Comparison of ENCODE assay signal across 16 cellular contexts in the genomic region with DNA sequence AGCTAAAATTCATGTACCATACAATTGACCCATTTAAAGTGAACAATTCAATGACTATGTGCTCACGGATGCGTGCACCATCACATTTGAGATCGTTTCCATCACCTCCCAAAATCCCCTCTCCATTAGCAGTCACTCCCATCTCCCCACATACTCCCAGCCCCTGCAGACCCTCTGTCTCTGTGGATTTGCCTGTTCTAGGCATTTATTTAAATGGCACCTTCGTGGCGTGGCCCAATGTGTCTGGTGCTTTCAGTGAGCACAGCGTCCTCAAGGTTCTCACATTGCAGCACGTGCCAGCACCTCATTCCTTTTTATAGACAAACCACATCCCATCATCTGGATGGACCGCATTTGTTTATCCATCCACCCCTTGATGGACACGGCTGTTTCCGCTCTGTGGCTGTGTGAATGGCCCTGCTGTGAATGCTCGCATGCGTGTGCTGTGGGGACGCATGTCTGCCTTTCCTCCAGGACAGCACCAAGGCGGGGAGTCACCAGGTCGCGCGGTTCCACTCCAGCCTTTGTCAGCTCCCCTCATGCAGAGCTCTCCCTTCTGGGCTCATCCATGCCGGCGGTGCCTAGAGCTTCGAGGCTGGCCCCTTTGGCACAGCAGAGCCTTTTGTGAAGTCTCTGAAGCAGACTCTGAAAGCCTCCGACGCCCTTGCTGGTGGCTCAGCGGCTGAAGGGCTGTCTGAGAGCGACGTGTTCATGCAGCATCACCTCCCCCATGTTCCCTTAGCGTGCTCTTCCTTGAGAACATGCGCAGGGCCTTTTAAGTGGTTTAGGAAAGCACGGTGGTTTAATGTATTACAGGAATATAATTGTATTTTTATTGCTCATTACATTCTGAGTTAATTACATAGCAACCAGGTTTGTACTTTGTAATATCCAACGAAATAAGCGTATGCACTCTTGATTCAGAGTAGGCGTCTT.
A peak's percentile ranks its signal among the peaks of the same experiment; 100 is the strongest.
DNase-seq lines count a peak whose midpoint lies in the region; ATAC-seq and TF ChIP-seq lines count a peak whose summit lies in the region.
"Had no signal": no experiment of that assay in that cellular context is flagged by ENCODE, and none has a peak within 500 bp of the region (broad histone marks: within the 10 kb centered on the region; RNA-seq: fewer than 3 reads in every experiment).

No MANE protein-coding gene starts in this region.

- no peaks in the 10 kb centered on the region for H3K9me3 Mint-ChIP-seq in osteocyte (ENCODE audit: unreplicated experiment)
- no peaks in the 10 kb centered on the region for H3K9me3 Mint-ChIP-seq in activated CD8-positive, alpha-beta T cell treated with anti-CD3 and anti-CD28 coated beads for 36 hours

- no peak overlapping the region for H3K27ac ChIP-seq in colonic mucosa
- H3K27ac ChIP-seq: GM23248, left ventricle myocardium inferior, pancreas had no signal

- no peaks in the 10 kb centered on the region for H3K36me3 ChIP-seq in colonic mucosa
- H3K36me3 ChIP-seq: left ventricle myocardium inferior, pancreas had no signal

- H3K9me3 ChIP-seq in colonic mucosa: no peaks in the 10 kb centered on the region
- H3K9me3 ChIP-seq: left ventricle myocardium inferior, pancreas had no signal

- POLR2A ChIA-PET in activated CD8-positive, alpha-beta T cell treated with anti-CD3 and anti-CD28 coated beads for 36 hours (lab: Charles Lee): no interaction called here

- no peaks in the 10 kb centered on the region for H3K27me3 Mint-ChIP-seq in osteocyte (ENCODE audit: unreplicated experiment)
- H3K27me3 Mint-ChIP-seq in activated CD8-positive, alpha-beta T cell treated with anti-CD3 and anti-CD28 coated beads for 36 hours: peaks cover 5% of the 10 kb centered on the region

- CTCF ChIA-PET in activated CD8-positive, alpha-beta T cell treated with anti-CD3 and anti-CD28 coated beads for 36 hours (lab: Charles Lee): no interaction called here

- DNase-seq in DMS153 treated with DMSO at 0.1 percent for 48 hours (lab: John Stamatoyannopoulos, UW; ENCODE audit: unreplicated experiment) (peak; percentile 19), HFF-Myc (ENCODE audit: extremely low read depth, low read depth) (peak; percentile 19), colonic mucosa (peak; percentile 17), osteocyte (ENCODE audit: extremely low spot score, unreplicated experiment) (peak; percentile 76), GM13977 (ENCODE audit: low spot score) (no peak), SK-N-DZ (ENCODE audit: low spot score) (no peak)
- no peak for DNase-seq in activated CD8-positive, alpha-beta T cell treated with anti-CD3 and anti-CD28 coated beads for 36 hours
- DNase-seq: activated CD4-positive, alpha-beta T cell treated with anti-CD3 and anti-CD28 coated beads for 4 hours; activated gamma-delta T cell; AML-193; GM23248; Kasumi-1; left ventricle myocardium inferior; NCI-H524 treated with DMSO at 0.1 percent for 48 hours; PC-3 had no signal

- H3K27ac Mint-ChIP-seq in osteocyte (ENCODE audit: unreplicated experiment): no peak overlapping the region
- H3K27ac Mint-ChIP-seq in activated CD8-positive, alpha-beta T cell treated with anti-CD3 and anti-CD28 coated beads for 36 hours: no peak overlapping the region

- H3K4me3 Mint-ChIP-seq in osteocyte (ENCODE audit: unreplicated experiment): no peak overlapping the region
- H3K4me3 Mint-ChIP-seq in activated CD8-positive, alpha-beta T cell treated with anti-CD3 and anti-CD28 coated beads for 36 hours: no peak overlapping the region

- H3K36me3 Mint-ChIP-seq in osteocyte (ENCODE audit: unreplicated experiment): no peaks in the 10 kb centered on the region
- H3K36me3 Mint-ChIP-seq in activated CD8-positive, alpha-beta T cell treated with anti-CD3 and anti-CD28 coated beads for 36 hours (ENCODE audit: low read depth): no peaks in the 10 kb centered on the region

- TF ChIP-seq CTCF in HFF-Myc (IDR thresholded peaks at IDR 0.05; ENCODE audit: low read depth, low read length, missing control alignments): no peak
- TF ChIP-seq CTCF in colonic mucosa (IDR thresholded peaks at IDR 0.05): no peak
- TF ChIP-seq CTCF in osteocyte (IDR thresholded peaks at IDR 0.05): no peak
- no peak for TF ChIP-seq CTCF in activated CD8-positive, alpha-beta T cell treated with anti-CD3 and anti-CD28 coated beads for 36 hours (IDR thresholded peaks at IDR 0.05)
- TF ChIP-seq CTCF in GM13977 (IDR thresholded peaks at IDR 0.05; ENCODE audit: extremely low read depth, insufficient read depth, missing control alignments): no peak

- in situ Hi-C loops in GM13977 (cut with MboI; ENCODE audit: low pct_unique_long_range_greater_than_20kb, low sequenced_read_pairs, unreplicated experiment): no loop called here

- no peak overlapping the region for H3K4me3 ChIP-seq in HFF-Myc (replicated peaks; ENCODE audit: low read depth, low read length)
- H3K4me3 ChIP-seq in colonic mucosa: no peak overlapping the region
- H3K4me3 ChIP-seq: GM23248, left ventricle myocardium inferior, pancreas had no signal

- H3K4me1 Mint-ChIP-seq in osteocyte (ENCODE audit: unreplicated experiment): no peaks in the 10 kb centered on the region
- H3K4me1 Mint-ChIP-seq in activated CD8-positive, alpha-beta T cell treated with anti-CD3 and anti-CD28 coated beads for 36 hours (ENCODE audit: low read depth): no peaks in the 10 kb centered on the region

- no peaks in the 10 kb centered on the region for H3K4me1 ChIP-seq in colonic mucosa
- H3K4me1 ChIP-seq: pancreas had no signal

- no peak for ATAC-seq in activated CD8-positive, alpha-beta T cell treated with anti-CD3 and anti-CD28 coated beads for 36 hours
- ATAC-seq: pancreas, PC-3 had no signal

- intact Hi-C loops in colonic mucosa (cut with DNase I): no loop called here
- intact Hi-C loops in activated CD8-positive, alpha-beta T cell treated with anti-CD3 and anti-CD28 coated beads for 36 hours (cut with micrococcal nuclease): no loop called here

- H3K27me3 ChIP-seq in colonic mucosa: no peaks in the 10 kb centered on the region
- H3K27me3 ChIP-seq: pancreas had no signal

- H3K9ac ChIP-seq in colonic mucosa (ENCODE audit: low read depth in 2 of 2, low read length in 2 of 2): peak overlapping the region in 1 of 2 donors; percentile 40
- H3K9ac ChIP-seq: GM23248 had no signal

Comparison
In these comparisons a context has a peak if more than half of its experiments do, and no peak if none do; other contexts are left out.
1. DNase-seq: peak in DMS153 treated with DMSO at 0.1 percent for 48 hours (single experiment), HFF-Myc (single experiment), colonic mucosa (single experiment) and osteocyte (single experiment); none in activated CD8-positive, alpha-beta T cell treated with anti-CD3 and anti-CD28 coated beads for 36 hours (single experiment), GM13977 (single experiment) and SK-N-DZ (single experiment).